In the genomic region with DNA sequence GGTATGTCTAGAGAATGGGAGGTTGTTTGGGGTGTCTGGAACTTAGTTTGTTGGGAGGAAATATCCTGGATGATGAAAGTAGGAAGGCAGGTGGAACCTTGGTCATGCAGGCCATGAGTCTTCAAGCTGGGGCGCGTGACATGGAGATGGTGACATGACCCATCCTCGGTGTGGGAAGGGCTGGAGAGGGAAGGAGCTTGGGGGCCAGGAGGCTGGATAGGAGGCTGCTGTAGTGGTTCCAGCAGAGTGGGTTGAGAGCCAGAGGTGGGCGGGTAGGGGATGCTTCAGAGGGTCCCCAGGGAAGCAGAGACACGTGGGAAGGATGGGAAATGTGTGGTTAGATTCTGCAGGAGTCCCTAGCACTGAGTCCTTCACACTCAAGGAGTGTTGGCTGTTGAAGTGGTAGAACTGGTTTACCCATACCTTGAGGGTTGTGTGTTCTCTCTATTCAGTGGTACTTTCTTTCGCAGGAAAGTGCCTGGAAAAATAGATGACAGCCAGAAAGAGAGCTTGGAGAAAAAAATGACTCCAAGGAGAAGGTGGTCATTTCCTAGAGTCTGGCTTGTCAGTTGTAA, we compare ENCODE assay signal across 1 cellular context.
TF ChIP-seq lines count a peak whose summit lies in the region.

No MANE protein-coding gene starts in this region.

TF ChIP-seq in WTC11, 78 proteins besides CTCF, POLR2A, EP300 and RAD21 (continued from another document):
- TF ChIP-seq, protein P1, sequence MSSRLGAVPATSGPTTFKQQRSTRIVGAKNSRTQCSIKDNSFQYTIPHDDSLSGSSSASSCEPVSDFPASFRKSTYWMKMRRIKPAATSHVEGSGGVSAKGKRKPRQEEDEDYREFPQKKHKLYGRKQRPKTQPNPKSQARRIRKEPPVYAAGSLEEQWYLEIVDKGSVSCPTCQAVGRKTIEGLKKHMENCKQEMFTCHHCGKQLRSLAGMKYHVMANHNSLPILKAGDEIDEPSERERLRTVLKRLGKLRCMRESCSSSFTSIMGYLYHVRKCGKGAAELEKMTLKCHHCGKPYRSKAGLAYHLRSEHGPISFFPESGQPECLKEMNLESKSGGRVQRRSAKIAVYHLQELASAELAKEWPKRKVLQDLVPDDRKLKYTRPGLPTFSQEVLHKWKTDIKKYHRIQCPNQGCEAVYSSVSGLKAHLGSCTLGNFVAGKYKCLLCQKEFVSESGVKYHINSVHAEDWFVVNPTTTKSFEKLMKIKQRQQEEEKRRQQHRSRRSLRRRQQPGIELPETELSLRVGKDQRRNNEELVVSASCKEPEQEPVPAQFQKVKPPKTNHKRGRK (CRISPR knock-in tag; IDR thresholded peaks at IDR 0.05; ENCODE audit: borderline replicate concordance), result no peak
- no peak for TF ChIP-seq ZNF232 (CRISPR knock-in tag; IDR thresholded peaks at IDR 0.05)
- TF ChIP-seq ZNF423 (CRISPR knock-in tag; IDR thresholded peaks at IDR 0.05), result no peak
- no peak for TF ChIP-seq TCF7 (CRISPR knock-in tag; IDR thresholded peaks at IDR 0.05; ENCODE audit: low read depth)
- no peak for TF ChIP-seq SP1 (CRISPR knock-in tag; conservative IDR thresholded peaks at IDR 0.05)
- TF ChIP-seq ATF1 (CRISPR knock-in tag; IDR thresholded peaks at IDR 0.05), result no peak
- TF ChIP-seq NR1H2 (CRISPR knock-in tag; IDR thresholded peaks at IDR 0.05), result no peak
- no peak for TF ChIP-seq NR3C1 (CRISPR knock-in tag; conservative IDR thresholded peaks at IDR 0.05; ENCODE audit: low read depth)
- TF ChIP-seq, protein P2, sequence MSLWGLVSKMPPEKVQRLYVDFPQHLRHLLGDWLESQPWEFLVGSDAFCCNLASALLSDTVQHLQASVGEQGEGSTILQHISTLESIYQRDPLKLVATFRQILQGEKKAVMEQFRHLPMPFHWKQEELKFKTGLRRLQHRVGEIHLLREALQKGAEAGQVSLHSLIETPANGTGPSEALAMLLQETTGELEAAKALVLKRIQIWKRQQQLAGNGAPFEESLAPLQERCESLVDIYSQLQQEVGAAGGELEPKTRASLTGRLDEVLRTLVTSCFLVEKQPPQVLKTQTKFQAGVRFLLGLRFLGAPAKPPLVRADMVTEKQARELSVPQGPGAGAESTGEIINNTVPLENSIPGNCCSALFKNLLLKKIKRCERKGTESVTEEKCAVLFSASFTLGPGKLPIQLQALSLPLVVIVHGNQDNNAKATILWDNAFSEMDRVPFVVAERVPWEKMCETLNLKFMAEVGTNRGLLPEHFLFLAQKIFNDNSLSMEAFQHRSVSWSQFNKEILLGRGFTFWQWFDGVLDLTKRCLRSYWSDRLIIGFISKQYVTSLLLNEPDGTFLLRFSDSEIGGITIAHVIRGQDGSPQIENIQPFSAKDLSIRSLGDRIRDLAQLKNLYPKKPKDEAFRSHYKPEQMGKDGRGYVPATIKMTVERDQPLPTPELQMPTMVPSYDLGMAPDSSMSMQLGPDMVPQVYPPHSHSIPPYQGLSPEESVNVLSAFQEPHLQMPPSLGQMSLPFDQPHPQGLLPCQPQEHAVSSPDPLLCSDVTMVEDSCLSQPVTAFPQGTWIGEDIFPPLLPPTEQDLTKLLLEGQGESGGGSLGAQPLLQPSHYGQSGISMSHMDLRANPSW (CRISPR knock-in tag; conservative IDR thresholded peaks at IDR 0.05; ENCODE audit: low read depth), result no peak
- no peak for TF ChIP-seq ZNF396 (CRISPR knock-in tag; IDR thresholded peaks at IDR 0.05; ENCODE audit: borderline replicate concordance)
- TF ChIP-seq ZNF121 (CRISPR knock-in tag; IDR thresholded peaks at IDR 0.05), result no peak
- TF ChIP-seq, protein P3, sequence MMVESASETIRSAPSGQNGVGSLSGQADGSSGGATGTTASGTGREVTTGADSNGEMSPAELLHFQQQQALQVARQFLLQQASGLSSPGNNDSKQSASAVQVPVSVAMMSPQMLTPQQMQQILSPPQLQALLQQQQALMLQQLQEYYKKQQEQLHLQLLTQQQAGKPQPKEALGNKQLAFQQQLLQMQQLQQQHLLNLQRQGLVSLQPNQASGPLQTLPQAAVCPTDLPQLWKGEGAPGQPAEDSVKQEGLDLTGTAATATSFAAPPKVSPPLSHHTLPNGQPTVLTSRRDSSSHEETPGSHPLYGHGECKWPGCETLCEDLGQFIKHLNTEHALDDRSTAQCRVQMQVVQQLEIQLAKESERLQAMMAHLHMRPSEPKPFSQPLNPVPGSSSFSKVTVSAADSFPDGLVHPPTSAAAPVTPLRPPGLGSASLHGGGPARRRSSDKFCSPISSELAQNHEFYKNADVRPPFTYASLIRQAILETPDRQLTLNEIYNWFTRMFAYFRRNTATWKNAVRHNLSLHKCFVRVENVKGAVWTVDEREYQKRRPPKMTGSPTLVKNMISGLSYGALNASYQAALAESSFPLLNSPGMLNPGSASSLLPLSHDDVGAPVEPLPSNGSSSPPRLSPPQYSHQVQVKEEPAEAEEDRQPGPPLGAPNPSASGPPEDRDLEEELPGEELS (CRISPR knock-in tag; IDR thresholded peaks at IDR 0.05), result no peak
- no peak for TF ChIP-seq ZNF263 (CRISPR knock-in tag; IDR thresholded peaks at IDR 0.05; ENCODE audit: low read depth)
- TF ChIP-seq GTF2I (CRISPR knock-in tag; conservative IDR thresholded peaks at IDR 0.05), result no peak
